14 cellular contexts compared by ENCODE assay signal in genomic region chr15:93047621-93048425, GRCh38. TPM values are rescaled to one million over a fixed set of nuclear protein-coding genes. Genes with fewer than 3 reads are reported as not detected.
A peak's percentile ranks its signal among the peaks of the same experiment; 100 is the strongest.
DNase-seq lines count a peak whose midpoint lies in the region; ATAC-seq and TF ChIP-seq lines count a peak whose summit lies in the region.
"Had no signal": no experiment of that assay in that cellular context is flagged by ENCODE, and none has a peak within 500 bp of the region (broad histone marks: within the 10 kb centered on the region; RNA-seq: fewer than 3 reads in every experiment).

No MANE protein-coding gene starts in this region.

- peak overlapping the region; percentile 84 for H3K27ac Mint-ChIP-seq in CD8-positive, alpha-beta T cell
- peak overlapping the region in 2 of 3 donors; percentile 18 to 50 for H3K27ac Mint-ChIP-seq in IgD-negative memory B cell
- peak overlapping the region; percentile 13 for H3K27ac Mint-ChIP-seq in activated T-helper 17 cell treated with anti-CD3 and anti-CD28 coated beads, Interleukin-2, amount 50 U/mL, for 72 hours
- no peak overlapping the region for H3K27ac Mint-ChIP-seq in memory B cell
- no peak overlapping the region for H3K27ac Mint-ChIP-seq in Caco-2 (ENCODE audit: unreplicated experiment)
- H3K27ac Mint-ChIP-seq in CD14-positive monocyte = peak overlapping the region in 2 of 7 donors; percentile 26 to 64

- H3K27ac ChIP-seq in CD8-positive, alpha-beta T cell (ENCODE audit: low read depth, low read length) = no peak overlapping the region
- H3K27ac ChIP-seq: coronary artery, ovary had no signal

- DNase-seq in CD8-positive, alpha-beta T cell = peak; percentile 13 to 79 (median 43)
- DNase-seq in memory B cell (ENCODE audit: low spot score in 2 of 2) (no peak), Caco-2 (no peak), D341Med (ENCODE audit: low spot score) (no peak), CD14-positive monocyte (ENCODE audit: low spot score) (no peak)
- DNase-seq: DMS153; NCI-H2029 treated with DMSO at 0.1 percent for 48 hours; ovary; stimulated activated naive CD4-positive, alpha-beta T cell treated with Interleukin-2 at 50 U/mL for 16 hours had no signal

- peak; percentile 71 for ATAC-seq in CD8-positive, alpha-beta T cell
- peak; percentile 38 for ATAC-seq in activated T-helper 17 cell treated with anti-CD3 and anti-CD28 coated beads, Interleukin-2, amount 50 U/mL, for 72 hours (replicated peaks)
- peak; percentile 56 for ATAC-seq in memory B cell (ENCODE audit: low read depth)
- ATAC-seq: GM12878, left lobe of liver had no signal

- no peaks in the 10 kb centered on the region for H3K36me3 ChIP-seq in CD8-positive, alpha-beta T cell (ENCODE audit: insufficient read depth, low read length)
- H3K36me3 ChIP-seq in Caco-2 (ENCODE audit: control insufficient read depth, insufficient read depth, low read length) = no peaks in the 10 kb centered on the region
- H3K36me3 ChIP-seq: ovary had no signal

- TF ChIP-seq CTCF in CD8-positive, alpha-beta T cell (IDR thresholded peaks at IDR 0.05) = no peak
- TF ChIP-seq CTCF in Caco-2 (IDR thresholded peaks at IDR 0.05; ENCODE audit: insufficient read depth in 1 of 2, low read depth in 1 of 2, low read length in 1 of 2, severe bottlenecking in 1 of 2, unreplicated experiment in 1 of 2) (no peak), CD14-positive monocyte (IDR thresholded peaks at IDR 0.05) (no peak)

- CTCF ChIA-PET in CD8-positive, alpha-beta T cell (lab: Charles Lee) = interaction anchor here (0.6 to 1.8 kb wide), 5 partner anchors 12 to 299 kb away, joined by 3 to 8 read pairs (median 5); partner anchors contain the start of gene RGMA
- CTCF ChIA-PET in Caco-2 (lab: Charles Lee) = no interaction called here

- intact Hi-C loops in CD8-positive, alpha-beta T cell (cut with DNase I, micrococcal nuclease) = loop anchor here in 1 of 2 experiments (5.0 kb wide), 1 partner anchor 946 kb away; no protein-coding TSS in a partner anchor
- intact Hi-C loops in Caco-2 (cut with micrococcal nuclease; ENCODE audit: unreplicated experiment) = no loop called here
- intact Hi-C loops in CD14-positive monocyte (cut with micrococcal nuclease) = no loop called here

- no peak overlapping the region for H3K4me3 ChIP-seq in CD8-positive, alpha-beta T cell (ENCODE audit: low read depth, low read length)
- no peak overlapping the region for H3K4me3 ChIP-seq in Caco-2 (ENCODE audit: low read depth, low read length)
- H3K4me3 ChIP-seq: coronary artery, GM12878, ovary had no signal

- H3K27me3 ChIP-seq in CD8-positive, alpha-beta T cell (ENCODE audit: insufficient read depth, low read length) = no peaks in the 10 kb centered on the region
- H3K27me3 ChIP-seq in Caco-2 (replicated peaks; ENCODE audit: control insufficient read depth, insufficient read depth, low read length) = no peaks in the 10 kb centered on the region
- H3K27me3 ChIP-seq: ovary had no signal

- POLR2A ChIA-PET in CD8-positive, alpha-beta T cell (lab: Charles Lee) = interaction anchor here (0.6 to 1.8 kb wide), 4 partner anchors 12 to 78 kb away, joined by 3 to 7 read pairs (median 4); no protein-coding TSS in a partner anchor
- POLR2A ChIA-PET in Caco-2 (lab: Charles Lee) = no interaction called here

- H3K36me3 Mint-ChIP-seq in CD8-positive, alpha-beta T cell = no peaks in the 10 kb centered on the region
- H3K36me3 Mint-ChIP-seq in IgD-negative memory B cell (no peaks in the 10 kb centered on the region), memory B cell (peaks cover 5% of the 10 kb centered on the region), Caco-2 (ENCODE audit: insufficient read depth, unreplicated experiment) (peaks cover 33% of the 10 kb centered on the region), CD14-positive monocyte (peaks cover 6 to 11% of the 10 kb centered on the region in 2 donors)
- no peaks in the 10 kb centered on the region for H3K36me3 Mint-ChIP-seq in activated T-helper 17 cell treated with anti-CD3 and anti-CD28 coated beads, Interleukin-2, amount 50 U/mL, for 72 hours (ENCODE audit: low read depth)

- H3K9me3 ChIP-seq in CD8-positive, alpha-beta T cell (ENCODE audit: low read length) = no peaks in the 10 kb centered on the region
- H3K9me3 ChIP-seq in Caco-2 = 0 out of 2 replicates have a peak, but pooled peaks cover 6% of the 10 kb centered on the region
- H3K9me3 ChIP-seq: ovary had no signal

- H3K4me1 Mint-ChIP-seq in CD8-positive, alpha-beta T cell (ENCODE audit: low read depth) = peaks cover 40% of the 10 kb centered on the region
- H3K4me1 Mint-ChIP-seq in IgD-negative memory B cell (peaks cover 0 to 5% (median 0%) of the 10 kb centered on the region in 3 donors), memory B cell (peaks cover 5% of the 10 kb centered on the region), Caco-2 (ENCODE audit: low read depth, unreplicated experiment) (no peaks in the 10 kb centered on the region), CD14-positive monocyte (peaks cover 39% of the 10 kb centered on the region)
- peaks cover 8% of the 10 kb centered on the region for H3K4me1 Mint-ChIP-seq in activated T-helper 17 cell treated with anti-CD3 and anti-CD28 coated beads, Interleukin-2, amount 50 U/mL, for 72 hours

- BruUV-seq in Caco-2 (replicated peaks; lab: Mats Ljungman, UMichigan) = no TSS peak

- peaks cover 6% of the 10 kb centered on the region for H3K9me3 Mint-ChIP-seq in CD8-positive, alpha-beta T cell
- H3K9me3 Mint-ChIP-seq in IgD-negative memory B cell (peaks cover 3 to 7% (median 5%) of the 10 kb centered on the region in 3 donors), memory B cell (peaks cover 5% of the 10 kb centered on the region), Caco-2 (ENCODE audit: unreplicated experiment) (peaks cover 12% of the 10 kb centered on the region), CD14-positive monocyte (peaks cover 3 to 13% (median 9%) of the 10 kb centered on the region in 7 donors)
- peaks cover 8% of the 10 kb centered on the region for H3K9me3 Mint-ChIP-seq in activated T-helper 17 cell treated with anti-CD3 and anti-CD28 coated beads, Interleukin-2, amount 50 U/mL, for 72 hours

- peaks cover 35% of the 10 kb centered on the region for H3K4me1 ChIP-seq in CD8-positive, alpha-beta T cell (ENCODE audit: insufficient read depth, low read length)
- no peaks in the 10 kb centered on the region for H3K4me1 ChIP-seq in Caco-2

- peak overlapping the region; percentile 53 for H3K4me3 Mint-ChIP-seq in CD8-positive, alpha-beta T cell
- peak overlapping the region in 1 of 4 donors; percentile 53 for H3K4me3 Mint-ChIP-seq in IgD-negative memory B cell
- H3K4me3 Mint-ChIP-seq in activated T-helper 17 cell treated with anti-CD3 and anti-CD28 coated beads, Interleukin-2, amount 50 U/mL, for 72 hours = no peak overlapping the region
- H3K4me3 Mint-ChIP-seq in memory B cell = no peak overlapping the region
- H3K4me3 Mint-ChIP-seq in Caco-2 (ENCODE audit: unreplicated experiment) = no peak overlapping the region
- H3K4me3 Mint-ChIP-seq in CD14-positive monocyte = peak overlapping the region in 1 of 2 donors; percentile 62

- no peaks in the 10 kb centered on the region for H3K27me3 Mint-ChIP-seq in CD8-positive, alpha-beta T cell (ENCODE audit: low read depth)
- H3K27me3 Mint-ChIP-seq in IgD-negative memory B cell = peaks cover 15% of the 10 kb centered on the region
- no peaks in the 10 kb centered on the region for H3K27me3 Mint-ChIP-seq in activated T-helper 17 cell treated with anti-CD3 and anti-CD28 coated beads, Interleukin-2, amount 50 U/mL, for 72 hours
- H3K27me3 Mint-ChIP-seq in memory B cell = peaks cover 25% of the 10 kb centered on the region
- H3K27me3 Mint-ChIP-seq in Caco-2 (ENCODE audit: insufficient read depth, unreplicated experiment) = no peaks in the 10 kb centered on the region
- peaks cover 4 to 17% (median 14%) of the 10 kb centered on the region in 3 donors for H3K27me3 Mint-ChIP-seq in CD14-positive monocyte (ENCODE audit: low read depth in 3 of 3)

RNA-seq across cellular contexts. Expression of gene RGMA, which starts 41.2 kb away (rescaled TPM):
- 1 to 10 TPM in 1 of 2 experiments, under 1 TPM in 1; 0.50 to 1.7 TPM for total RNA-seq in CD8-positive, alpha-beta T cell
- not detected for polyA plus RNA-seq in IgD-negative memory B cell
- under 1 TPM; 0.15 to 0.26 TPM for total RNA-seq in activated T-helper 17 cell treated with anti-CD3 and anti-CD28 coated beads, Interleukin-2, amount 50 U/mL, for 72 hours
- total RNA-seq in Caco-2 (2022) = 4.4 and 4.5 TPM in 2 replicates
- under 1 TPM; 0.07 to 0.08 TPM for polyA plus RNA-seq in CD14-positive monocyte
- total RNA-seq: GM12878 had no signal
- polyA plus RNA-seq: GM12878 had no signal

Comparison
In these comparisons a context has a peak if more than half of its experiments do, and no peak if none do; other contexts are left out.
1. DNase-seq: peak in CD8-positive, alpha-beta T cell (7 of 7); none in memory B cell (0 of 2), Caco-2 (0 of 2), D341Med (single experiment) and CD14-positive monocyte (single experiment).
2. H3K27ac Mint-ChIP-seq: peak in CD8-positive, alpha-beta T cell (single experiment), IgD-negative memory B cell (2 of 3) and activated T-helper 17 cell treated with anti-CD3 and anti-CD28 coated beads, Interleukin-2, amount 50 U/mL, for 72 hours (single experiment); none in memory B cell (single experiment) and Caco-2 (single experiment).
3. Peak in every context shown above with its lines, with median percentiles within 50 percentile points of each other: ATAC-seq.